Comparison of ENCODE assay signal across 8 cellular contexts in the genomic region with DNA sequence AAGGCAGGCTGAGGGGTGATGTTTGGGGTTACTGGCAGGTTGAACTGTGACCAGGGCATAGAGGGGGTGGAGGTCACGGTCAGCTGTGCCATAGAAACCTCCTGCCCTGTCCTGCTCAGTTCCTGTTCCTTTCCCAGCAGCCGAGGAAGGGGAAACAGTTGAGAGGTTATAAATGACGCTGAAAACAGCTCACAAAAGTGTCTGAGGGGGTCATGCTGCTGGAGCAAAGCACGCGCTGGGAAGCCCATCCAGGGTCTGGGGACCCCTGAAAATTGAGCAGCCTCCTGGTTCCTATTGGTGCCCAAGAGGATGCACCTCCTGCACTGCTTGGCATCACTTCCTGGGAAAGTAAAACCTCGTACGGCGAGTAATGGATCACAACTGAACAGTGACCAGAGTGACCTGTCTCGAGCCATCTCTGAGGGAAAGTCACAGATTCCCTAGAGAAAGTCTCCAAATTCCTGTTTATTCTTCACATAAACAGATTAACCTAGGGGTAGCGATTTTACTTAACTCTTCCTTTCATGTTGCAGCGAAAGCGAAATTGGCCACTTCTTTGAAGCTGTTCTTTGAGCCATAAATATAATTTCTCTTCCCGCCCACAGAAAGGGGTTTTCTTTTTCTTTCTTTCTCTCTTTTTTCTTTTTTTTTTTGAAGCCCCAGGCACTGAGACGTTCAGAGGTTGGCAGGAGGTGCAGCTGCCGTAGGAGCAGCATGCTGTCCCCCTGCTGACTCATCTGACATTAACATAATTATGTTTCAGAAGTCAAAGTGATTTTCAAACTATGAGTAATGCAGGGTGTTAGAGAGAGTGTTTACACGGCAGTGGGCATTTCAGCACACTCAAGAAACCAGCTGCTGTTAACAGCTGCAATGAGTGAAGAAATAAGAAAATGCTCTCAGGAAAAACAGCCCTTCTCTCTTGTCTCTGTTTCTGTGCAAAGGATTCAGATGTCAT. TPM values are rescaled to one million over a fixed set of nuclear protein-coding genes. Genes with fewer than 3 reads are reported as not detected.
DNase-seq lines count a peak whose midpoint lies in the region; ATAC-seq and TF ChIP-seq lines count a peak whose summit lies in the region.

No MANE protein-coding gene starts in this region.

- no peak overlapping the region for H3K4me2 ChIP-seq in GM23338

- H3K27me3 ChIP-seq in GM23338 (ENCODE audit: insufficient read depth): no peaks in the 10 kb centered on the region
- H3K27me3 ChIP-seq in SJSA1 (replicated peaks): no peaks in the 10 kb centered on the region
- H3K27me3 ChIP-seq in adrenal gland: no peaks in the 10 kb centered on the region
- no peaks in the 10 kb centered on the region for H3K27me3 ChIP-seq in spleen (replicated peaks in 1 of 7)

- no peaks in the 10 kb centered on the region for H4K20me1 ChIP-seq in GM23338 (replicated peaks; ENCODE audit: insufficient read depth)

- no peaks in the 10 kb centered on the region for H3F3A ChIP-seq in GM23338 (replicated peaks; ENCODE audit: low read depth)

- H3K4me1 ChIP-seq in GM23338 (ENCODE audit: insufficient read depth) (no peaks in the 10 kb centered on the region), SJSA1 (replicated peaks) (peaks cover 19% of the 10 kb centered on the region), adrenal gland (replicated peaks in 1 of 2) (peaks cover 0 to 5% of the 10 kb centered on the region in 2 donors), spleen (peaks cover 2 to 25% (median 17%) of the 10 kb centered on the region in 6 donors)

- 1 to 4% (median 2%) methylated on average over 14 to 16 of the region's 16 CpGs for WGBS in adrenal gland, 4 donors
- WGBS in spleen, 5 donors: 1 to 4% (median 1%) methylated on average over 16 of the region's 16 CpGs

- H3K9me2 ChIP-seq in GM23338 (ENCODE audit: insufficient read depth): no peaks in the 10 kb centered on the region

- DNase-seq in GM04504 (ENCODE audit: low read depth) (peak; percentile 37), GM23338 (ENCODE audit: low spot score) (no peak), LoVo (ENCODE audit: low spot score) (peak; percentile 83), SJSA1 (ENCODE audit: low read depth in 1 of 2, low spot score in 2 of 2) (peak; percentile 56 to 74), adrenal gland (peak; percentile 44 to 66 (median 57)), iPS-NIHi11 (ENCODE audit: low spot score) (peak; percentile 46), spleen (peak; percentile 81), endothelial cell (ENCODE audit: low spot score) (no peak)

- H3K4me3 Mint-ChIP-seq in GM23338 (no peak overlapping the region), endothelial cell (ENCODE audit: unreplicated experiment) (no peak overlapping the region)

- H3K36me3 ChIP-seq in GM23338 (ENCODE audit: insufficient read depth) (no peaks in the 10 kb centered on the region), SJSA1 (no peaks in the 10 kb centered on the region), adrenal gland (replicated peaks in 1 of 2) (no peaks in the 10 kb centered on the region), spleen (no peaks in the 10 kb centered on the region)

- H3K36me3 Mint-ChIP-seq in GM23338 (ENCODE audit: low read depth) (no peaks in the 10 kb centered on the region; the same call in 2 of the 3 replicates), endothelial cell (ENCODE audit: low read depth, unreplicated experiment) (no peaks in the 10 kb centered on the region)

- peak in 1 of 2 donors; percentile 55 for TF ChIP-seq POLR2A in adrenal gland (IDR thresholded peaks at IDR 0.05)
- no peak for TF ChIP-seq POLR2A in spleen (IDR thresholded peaks at IDR 0.05)

- H3K9me3 Mint-ChIP-seq in GM23338 (no peaks in the 10 kb centered on the region), endothelial cell (ENCODE audit: unreplicated experiment) (no peaks in the 10 kb centered on the region)

- peak overlapping the region; percentile 43 for H2AFZ ChIP-seq in GM23338

- no peaks in the 10 kb centered on the region for H3K27me3 Mint-ChIP-seq in GM23338 (ENCODE audit: insufficient read depth, low read depth, poor library complexity)
- H3K27me3 Mint-ChIP-seq in endothelial cell (ENCODE audit: unreplicated experiment): no peaks in the 10 kb centered on the region

- no peaks in the 10 kb centered on the region for H3K79me2 ChIP-seq in GM23338 (replicated peaks; ENCODE audit: insufficient read depth)

- no peak for ATAC-seq in GM23338

- no peak for TF ChIP-seq CTCF in GM23338 (conservative IDR thresholded peaks at IDR 0.05; ENCODE audit: low read depth in 2 of 2)
- peak in 1 of 6 experiments; percentile 5 for TF ChIP-seq CTCF in adrenal gland (IDR thresholded peaks at IDR 0.05)
- peak in 1 of 11 experiments; percentile 15 for TF ChIP-seq CTCF in spleen (IDR thresholded peaks at IDR 0.05 in 8 of 11, conservative IDR thresholded peaks at IDR 0.05 in 3 of 11)
- no peak for TF ChIP-seq CTCF in endothelial cell (IDR thresholded peaks at IDR 0.05; ENCODE audit: unreplicated experiment)

- H3K9me3 ChIP-seq in SJSA1 (replicated peaks) (no peaks in the 10 kb centered on the region), adrenal gland (replicated peaks in 1 of 3) (no peaks in the 10 kb centered on the region), spleen (peaks cover 0 to 8% (median 3%) of the 10 kb centered on the region in 8 donors)

- peak overlapping the region; percentile 18; the same call in 1 of the 2 replicates for H3K27ac Mint-ChIP-seq in GM23338
- H3K27ac Mint-ChIP-seq in endothelial cell (ENCODE audit: unreplicated experiment): no peak overlapping the region

- no peak overlapping the region for H3K4me3 ChIP-seq in GM23338
- H3K4me3 ChIP-seq in SJSA1: peak overlapping the region; percentile 33
- peak overlapping the region in 3 of 4 donors; percentile 40 to 74 (median 68) for H3K4me3 ChIP-seq in adrenal gland
- H3K4me3 ChIP-seq in spleen: peak overlapping the region; percentile 24 to 73 (median 44)

- intact Hi-C loops in adrenal gland (cut with DNase I) (no loop called here), spleen (cut with DNase I; ENCODE audit: low total_unique reads) (no loop called here)

- H3K4me1 Mint-ChIP-seq in GM23338 (peaks cover 11% of the 10 kb centered on the region), endothelial cell (ENCODE audit: unreplicated experiment) (peaks cover 12% of the 10 kb centered on the region)

- H3K27ac ChIP-seq in GM23338 (ENCODE audit: low read depth): no peak overlapping the region
- peak overlapping the region; percentile 47 for H3K27ac ChIP-seq in SJSA1
- peak overlapping the region; percentile 54 to 85 (median 82) for H3K27ac ChIP-seq in adrenal gland
- H3K27ac ChIP-seq in spleen: peak overlapping the region; percentile 53 to 86 (median 83)

TF ChIP-seq in GM23338, 12 proteins besides CTCF, POLR2A, EP300 and RAD21:
- no peak for TF ChIP-seq POLR2AphosphoS5 (IDR thresholded peaks at IDR 0.05; ENCODE audit: low read depth)
- no peak for TF ChIP-seq ZNF331 (CRISPR knock-in tag; IDR thresholded peaks at IDR 0.05; ENCODE audit: low read depth)
- no peak for TF ChIP-seq EZH2phosphoT487 (IDR thresholded peaks at IDR 0.05; ENCODE audit: unreplicated experiment)
- no peak for TF ChIP-seq STAT1 (IDR thresholded peaks at IDR 0.05; ENCODE audit: unreplicated experiment)
- TF ChIP-seq, protein P1, sequence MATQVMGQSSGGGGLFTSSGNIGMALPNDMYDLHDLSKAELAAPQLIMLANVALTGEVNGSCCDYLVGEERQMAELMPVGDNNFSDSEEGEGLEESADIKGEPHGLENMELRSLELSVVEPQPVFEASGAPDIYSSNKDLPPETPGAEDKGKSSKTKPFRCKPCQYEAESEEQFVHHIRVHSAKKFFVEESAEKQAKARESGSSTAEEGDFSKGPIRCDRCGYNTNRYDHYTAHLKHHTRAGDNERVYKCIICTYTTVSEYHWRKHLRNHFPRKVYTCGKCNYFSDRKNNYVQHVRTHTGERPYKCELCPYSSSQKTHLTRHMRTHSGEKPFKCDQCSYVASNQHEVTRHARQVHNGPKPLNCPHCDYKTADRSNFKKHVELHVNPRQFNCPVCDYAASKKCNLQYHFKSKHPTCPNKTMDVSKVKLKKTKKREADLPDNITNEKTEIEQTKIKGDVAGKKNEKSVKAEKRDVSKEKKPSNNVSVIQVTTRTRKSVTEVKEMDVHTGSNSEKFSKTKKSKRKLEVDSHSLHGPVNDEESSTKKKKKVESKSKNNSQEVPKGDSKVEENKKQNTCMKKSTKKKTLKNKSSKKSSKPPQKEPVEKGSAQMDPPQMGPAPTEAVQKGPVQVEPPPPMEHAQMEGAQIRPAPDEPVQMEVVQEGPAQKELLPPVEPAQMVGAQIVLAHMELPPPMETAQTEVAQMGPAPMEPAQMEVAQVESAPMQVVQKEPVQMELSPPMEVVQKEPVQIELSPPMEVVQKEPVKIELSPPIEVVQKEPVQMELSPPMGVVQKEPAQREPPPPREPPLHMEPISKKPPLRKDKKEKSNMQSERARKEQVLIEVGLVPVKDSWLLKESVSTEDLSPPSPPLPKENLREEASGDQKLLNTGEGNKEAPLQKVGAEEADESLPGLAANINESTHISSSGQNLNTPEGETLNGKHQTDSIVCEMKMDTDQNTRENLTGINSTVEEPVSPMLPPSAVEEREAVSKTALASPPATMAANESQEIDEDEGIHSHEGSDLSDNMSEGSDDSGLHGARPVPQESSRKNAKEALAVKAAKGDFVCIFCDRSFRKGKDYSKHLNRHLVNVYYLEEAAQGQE (IDR thresholded peaks at IDR 0.05; ENCODE audit: unreplicated experiment): no peak

RNA-seq across cellular contexts. Expression of a gene that starts 41.8 kb away (rescaled TPM):
- total RNA-seq in GM23338 (2014; rRNA removed; shearing (Covaris generic)): 17.2 and 19.3 TPM in 2 replicates
- 12.6 and 16.2 TPM in 2 replicates for polyA plus RNA-seq in GM23338 (2016; fragmentation: Nextera tagmentation; extraction: Ambion mirVana)
- 10.1 and 14.9 TPM in 2 replicates for total RNA-seq in SJSA1 (2014; rRNA removed; shearing (Covaris generic))
- 10 to 100 TPM in 3 of 8 donors, 1 to 10 TPM in 5; 3.6 to 13.4 (median 8.1) TPM for total RNA-seq in adrenal gland
- polyA plus RNA-seq in adrenal gland: 10 to 100 TPM; 13.4 to 19.7 (median 14.5) TPM
- total RNA-seq in spleen: 10 to 100 TPM in 3 of 7 donors, 1 to 10 TPM in 4; 1.4 to 31.8 (median 8.3) TPM
- polyA plus RNA-seq in spleen: 10 to 100 TPM in 1 of 3 donors, 1 to 10 TPM in 2; 2.4 to 10.7 (median 4.5) TPM
- total RNA-seq in endothelial cell (ENCODE audit: unreplicated experiment): 1.8 TPM

Comparison
In these comparisons a context has a peak if more than half of its experiments do, and no peak if none do; other contexts are left out.
1. DNase-seq: peak in GM04504 (single experiment), LoVo (single experiment), SJSA1 (2 of 2), adrenal gland (7 of 7), iPS-NIHi11 (single experiment) and spleen (single experiment); none in GM23338 (single experiment) and endothelial cell (single experiment).